10 cellular contexts compared by ENCODE assay signal in genomic region chr6:50145125-50145524, GRCh38.
A peak's percentile ranks its signal among the peaks of the same experiment; 100 is the strongest.
DNase-seq lines count a peak whose midpoint lies in the region; ATAC-seq and TF ChIP-seq lines count a peak whose summit lies in the region.
"Had no signal": no experiment of that assay in that cellular context is flagged by ENCODE, and none has a peak within 500 bp of the region (broad histone marks: within the 10 kb centered on the region; RNA-seq: fewer than 3 reads in every experiment).

No MANE protein-coding gene starts in this region.

- H3K36me3 ChIP-seq in spleen, result no peaks in the 10 kb centered on the region
- H3K36me3 ChIP-seq: gastrocnemius medialis had no signal

- TF ChIP-seq POLR2A in spleen (IDR thresholded peaks at IDR 0.05), result no peak

- DNase-seq in AML-193 (lab: John Stamatoyannopoulos, UW) (peak; percentile 6 to 38), HCEC 1CT (peak; percentile 23), SKM-1 treated with dmso at 0.1 percent for 144 hours (lab: John Stamatoyannopoulos, UW; ENCODE audit: unreplicated experiment) (peak; percentile 29), iPS-NIHi11 (ENCODE audit: low spot score) (peak; percentile 16), spleen (no peak)
- DNase-seq: gastrocnemius medialis; NK-92 treated with Interleukin-12 subunit alpha and Interleukin-12 subunit beta, amount 100 ng/mL, for 24 hours had no signal

- H3K4me1 ChIP-seq in spleen, result no peaks in the 10 kb centered on the region
- H3K4me1 ChIP-seq: gastrocnemius medialis had no signal

- no peak overlapping the region for H3K4me3 ChIP-seq in spleen
- H3K4me3 ChIP-seq: gastrocnemius medialis had no signal

- no peak for TF ChIP-seq CTCF in spleen (IDR thresholded peaks at IDR 0.05 in 8 of 11, conservative IDR thresholded peaks at IDR 0.05 in 3 of 11)

- intact Hi-C loops in spleen (cut with DNase I; ENCODE audit: low total_unique reads), result no loop called here

- no peak overlapping the region for H3K27ac ChIP-seq in spleen
- H3K27ac ChIP-seq: gastrocnemius medialis had no signal

- no peaks in the 10 kb centered on the region for H3K9me3 ChIP-seq in spleen
- H3K9me3 ChIP-seq: gastrocnemius medialis had no signal

- ATAC-seq in HG02642 (IDR thresholded peaks at IDR 0.05; ENCODE audit: poor library complexity, unreplicated experiment), result no peak
- ATAC-seq in HG03108 (IDR thresholded peaks at IDR 0.05; ENCODE audit: unreplicated experiment), result no peak
- no peak for ATAC-seq in GM21825 (IDR thresholded peaks at IDR 0.05; ENCODE audit: unreplicated experiment)
- ATAC-seq: gastrocnemius medialis had no signal

- no peaks in the 10 kb centered on the region for H3K27me3 ChIP-seq in spleen (replicated peaks in 1 of 7)
- H3K27me3 ChIP-seq: gastrocnemius medialis had no signal
